In the genomic region with DNA sequence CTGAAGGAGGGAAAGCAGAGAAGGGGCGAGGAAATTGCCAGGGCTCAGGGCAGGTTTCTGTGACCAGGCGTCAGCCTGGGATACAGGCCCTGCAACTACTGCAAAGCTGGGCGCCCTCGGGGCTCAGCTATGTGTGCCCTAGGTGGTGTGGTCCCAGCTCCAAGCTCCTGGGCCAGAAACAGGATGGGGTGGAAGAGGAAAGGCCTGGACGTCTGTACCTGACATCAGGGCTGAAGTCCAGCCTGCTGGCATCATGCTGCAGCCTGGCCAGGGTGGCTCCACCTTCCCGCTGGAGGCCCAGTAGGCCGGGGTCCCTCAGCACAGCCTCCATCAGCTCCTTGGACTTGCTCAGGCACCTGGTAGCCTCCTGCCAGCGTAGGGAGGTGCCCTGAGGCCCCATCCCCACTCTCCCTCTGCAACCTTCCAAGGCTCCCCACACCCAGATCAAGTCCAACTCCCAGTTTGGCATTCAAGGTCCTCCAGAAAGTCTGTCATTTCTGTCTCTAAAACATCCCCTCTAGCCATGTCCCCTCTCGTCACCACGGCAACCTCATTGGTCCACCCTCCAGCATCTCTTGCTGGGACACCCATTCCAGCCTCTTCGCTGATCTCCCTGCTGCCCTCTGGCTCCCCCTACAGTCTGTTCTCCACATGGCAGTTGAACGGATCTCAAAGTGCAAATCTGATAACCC, we compare ENCODE assay signal across 8 cellular contexts. TPM values are rescaled to one million over a fixed set of nuclear protein-coding genes. Genes with fewer than 3 reads are reported as not detected.
DNase-seq lines count a peak whose midpoint lies in the region; ATAC-seq and TF ChIP-seq lines count a peak whose summit lies in the region.

No MANE protein-coding gene starts in this region.

- H3K4me3 ChIP-seq in right cardiac atrium (ENCODE audit: low read length) (no peak overlapping the region), smooth muscle cell (no peak overlapping the region)

- H3K27me3 ChIP-seq in right cardiac atrium (ENCODE audit: control insufficient read depth, insufficient read depth) (no peaks in the 10 kb centered on the region), smooth muscle cell (ENCODE audit: low read depth) (no peaks in the 10 kb centered on the region)

- H3F3A ChIP-seq in smooth muscle cell (ENCODE audit: low read depth): peaks cover 10% of the 10 kb centered on the region

- no peaks in the 10 kb centered on the region for H3K36me3 ChIP-seq in smooth muscle cell (ENCODE audit: low read depth)

- ATAC-seq in right cardiac atrium (peak; percentile 22 to 43), GM19328 (IDR thresholded peaks at IDR 0.05; ENCODE audit: unreplicated experiment) (no peak), GM21526 (IDR thresholded peaks at IDR 0.05; ENCODE audit: low FRiP score, unreplicated experiment) (no peak)

- intact Hi-C loops in right cardiac atrium (cut with DNase I): loop anchor here in 3 of 4 donors (2.0 to 10.0 kb wide), 5 partner anchors 55 to 658 kb away; a partner anchor contains a TSS

- no peak overlapping the region for H3K27ac ChIP-seq in right cardiac atrium (ENCODE audit: low read length)
- no peak overlapping the region for H3K27ac ChIP-seq in smooth muscle cell (ENCODE audit: low read depth)

- H3K9me3 ChIP-seq in right cardiac atrium (ENCODE audit: control insufficient read depth, low read length): no peaks in the 10 kb centered on the region
- no peaks in the 10 kb centered on the region for H3K9me3 ChIP-seq in smooth muscle cell (replicated peaks; ENCODE audit: low read depth)

- TF ChIP-seq CTCF in smooth muscle cell (IDR thresholded peaks at IDR 0.05; ENCODE audit: borderline replicate concordance, insufficient read depth, poor library complexity, severe bottlenecking): peak; percentile 95

- H3K4me1 ChIP-seq in right cardiac atrium (ENCODE audit: control insufficient read depth, insufficient read depth, low read length) (no peaks in the 10 kb centered on the region), smooth muscle cell (ENCODE audit: low read depth) (peaks cover 5% of the 10 kb centered on the region)

- H4K20me1 ChIP-seq in smooth muscle cell (ENCODE audit: low read depth): no peaks in the 10 kb centered on the region

- WGBS in right cardiac atrium: 60% methylated on average over 12 of the region's 12 CpGs
- 64% methylated on average over 12 of the region's 12 CpGs for WGBS in smooth muscle cell (ENCODE audit: low lambda C conversion rate)

- no peaks in the 10 kb centered on the region for H3K79me2 ChIP-seq in smooth muscle cell (ENCODE audit: low read depth)

- no peak overlapping the region for H2AFZ ChIP-seq in smooth muscle cell (ENCODE audit: low read depth)

- no peak overlapping the region for H3K9ac ChIP-seq in smooth muscle cell (ENCODE audit: low read depth)

- no peak overlapping the region for H3K4me2 ChIP-seq in smooth muscle cell

- DNase-seq in Daoy (ENCODE audit: low read depth) (peak; percentile 58), Kasumi-1 (lab: John Stamatoyannopoulos, UW) (peak; percentile 57 to 67), SW480 (ENCODE audit: low spot score) (peak; percentile 62), anterior cingulate cortex (lab: John Stamatoyannopoulos, UW) (peak in 36 of 58 donors; percentile 9 to 65 (median 20)), right cardiac atrium (peak; percentile 69 to 83 (median 81)), smooth muscle cell (lab: John Stamatoyannopoulos, UW; ENCODE audit: unreplicated experiment) (peak; percentile 28)

RNA-seq across cellular contexts. Expression of a gene that starts 38.2 kb away (rescaled TPM):
- total RNA-seq in Daoy (2014; rRNA removed; shearing (Covaris generic)): 0.30 and 1.0 TPM in 2 replicates
- total RNA-seq in right cardiac atrium: 10 to 100 TPM; 13.6 to 18.7 (median 17.5) TPM
- 5.8 TPM for polyA plus RNA-seq in right cardiac atrium
- total RNA-seq in smooth muscle cell: 0.09 TPM in 1 of 2 replicates, not detected in the other
- 0.17 TPM in 1 of 2 replicates, not detected in the other for polyA plus RNA-seq in smooth muscle cell

RNA-seq across cellular contexts. Expression of a gene that starts 57.3 kb away (rescaled TPM):
- 27.3 and 33.4 TPM in 2 replicates for total RNA-seq in Daoy (2014; rRNA removed; shearing (Covaris generic))
- total RNA-seq in right cardiac atrium (1,000 to 10,000 TPM in 3 of 4 donors, 100 to 1,000 TPM in 1; 963 to 1,731 (median 1,257) TPM), smooth muscle cell (53.6 and 72.0 TPM in 2 replicates)
- polyA plus RNA-seq in right cardiac atrium (447 TPM), smooth muscle cell (41.7 and 85.6 TPM in 2 replicates)

Comparison
In these comparisons a context has a peak if more than half of its experiments do, and no peak if none do; other contexts are left out.
1. DNase-seq: peak in every context shown above with its lines; median percentile 81 in right cardiac atrium; 62 in Kasumi-1; 62 in SW480; 58 in Daoy; 28 in smooth muscle cell; 20 in anterior cingulate cortex.
2. ATAC-seq: peak in right cardiac atrium (2 of 2); none in GM19328 (single experiment) and GM21526 (single experiment).
3. RNA of a gene that starts 57.3 kb away (total RNA-seq): 963 to 1,731 TPM in right cardiac atrium; 53.6 to 72.0 TPM in smooth muscle cell and 27.3 to 33.4 TPM in Daoy; every median in the first group is over 10 times any median in the second.